8 cellular contexts compared by ENCODE assay signal in genomic region chr13:109786457-109787134, GRCh38. TPM values are rescaled to one million over a fixed set of nuclear protein-coding genes. Genes with fewer than 3 reads are reported as not detected.
DNase-seq lines count a peak whose midpoint lies in the region; ATAC-seq and TF ChIP-seq lines count a peak whose summit lies in the region.

Gene IRS2, minus strand, starts transcription at chr13:109786583. Its CDS starts 530 bp downstream, at chr13:109786053.

- peaks cover 3% of the 10 kb centered on the region for H3K36me3 Mint-ChIP-seq in activated CD8-positive, alpha-beta T cell treated with anti-CD3 and anti-CD28 coated beads for 36 hours (ENCODE audit: low read depth)

- no peaks in the 10 kb centered on the region for H3K9me3 Mint-ChIP-seq in activated CD8-positive, alpha-beta T cell treated with anti-CD3 and anti-CD28 coated beads for 36 hours

- H3K27ac Mint-ChIP-seq in activated CD8-positive, alpha-beta T cell treated with anti-CD3 and anti-CD28 coated beads for 36 hours: peak within 1 kb of the TSS; percentile 52

- peaks cover 9% of the 10 kb centered on the region for H3K4me1 Mint-ChIP-seq in activated CD8-positive, alpha-beta T cell treated with anti-CD3 and anti-CD28 coated beads for 36 hours (ENCODE audit: low read depth)

- DNase-seq in NCI-H748 (lab: John Stamatoyannopoulos, UW; ENCODE audit: unreplicated experiment): peak; percentile 98
- DNase-seq in activated CD8-positive, alpha-beta T cell treated with anti-CD3 and anti-CD28 coated beads for 36 hours: peak; percentile 94
- peak; percentile 95 for DNase-seq in lower lobe of right lung
- DNase-seq in stimulated activated CD4-positive, alpha-beta T cell treated with anti-CD3 and anti-CD28 coated beads, Interleukin-4, amount 100 ng/mL, for 48 hours (ENCODE audit: low read depth in 2 of 2): peak; percentile 81 to 87

- no peak for TF ChIP-seq CTCF in C4-2B (conservative IDR thresholded peaks at IDR 0.05)
- TF ChIP-seq CTCF in activated CD8-positive, alpha-beta T cell treated with anti-CD3 and anti-CD28 coated beads for 36 hours (IDR thresholded peaks at IDR 0.05): no peak
- TF ChIP-seq CTCF in lower lobe of right lung (IDR thresholded peaks at IDR 0.05): no peak

- peak within 1 kb of the TSS; percentile 45 to 63 for H3K9ac ChIP-seq in duodenal mucosa (ENCODE audit: low read depth in 1 of 2, low read length in 2 of 2)

- intact Hi-C loops in activated CD8-positive, alpha-beta T cell treated with anti-CD3 and anti-CD28 coated beads for 36 hours (cut with micrococcal nuclease): no loop called here
- intact Hi-C loops in lower lobe of right lung (cut with DNase I): no loop called here

- H3K4me1 ChIP-seq in duodenal mucosa (ENCODE audit: control insufficient read depth in 1 of 2, insufficient read depth in 2 of 2, low read length in 2 of 2) (peaks cover 0 to 10% of the 10 kb centered on the region in 2 donors), lower lobe of right lung (peaks cover 42% of the 10 kb centered on the region)

- H3K27me3 ChIP-seq in duodenal mucosa (ENCODE audit: control insufficient read depth in 1 of 2, insufficient read depth in 2 of 2, low read length in 2 of 2) (peaks cover 4% of the 10 kb centered on the region in 2 donors), lower lobe of right lung (ENCODE audit: low read depth) (no peaks in the 10 kb centered on the region)

- H3K4me3 ChIP-seq in duodenal mucosa (ENCODE audit: low read depth in 1 of 2, low read length in 2 of 2): peak within 1 kb of the TSS; percentile 72 to 73
- peak within 1 kb of the TSS; percentile 68 for H3K4me3 ChIP-seq in lower lobe of right lung

- H3K9me3 ChIP-seq in duodenal mucosa (ENCODE audit: control insufficient read depth in 1 of 2, low read length in 2 of 2) (no peaks in the 10 kb centered on the region), lower lobe of right lung (no peaks in the 10 kb centered on the region)

- ATAC-seq in GM19397 (IDR thresholded peaks at IDR 0.05; ENCODE audit: unreplicated experiment) (peak; percentile 93), HG03521 (IDR thresholded peaks at IDR 0.05; ENCODE audit: unreplicated experiment) (peak; percentile 94), lower lobe of right lung (peak; percentile 82 to 88)
- ATAC-seq in activated CD8-positive, alpha-beta T cell treated with anti-CD3 and anti-CD28 coated beads for 36 hours: peak; percentile 90

- H3K4me3 Mint-ChIP-seq in activated CD8-positive, alpha-beta T cell treated with anti-CD3 and anti-CD28 coated beads for 36 hours: peak within 1 kb of the TSS; percentile 72

- POLR2A ChIA-PET in activated CD8-positive, alpha-beta T cell treated with anti-CD3 and anti-CD28 coated beads for 36 hours (lab: Charles Lee): interaction anchor here (0.8 to 1.5 kb wide), 2 partner anchors 12 to 16 kb away, joined by 4 to 7 read pairs; no protein-coding TSS in a partner anchor

- CTCF ChIA-PET in activated CD8-positive, alpha-beta T cell treated with anti-CD3 and anti-CD28 coated beads for 36 hours (lab: Charles Lee): no interaction called here

- H3K36me3 ChIP-seq in duodenal mucosa (ENCODE audit: control insufficient read depth in 1 of 2, insufficient read depth in 2 of 2, low read length in 2 of 2) (peaks cover 0 to 4% of the 10 kb centered on the region in 2 donors), lower lobe of right lung (peaks cover 28% of the 10 kb centered on the region)

- H3K27ac ChIP-seq in C4-2B: peak within 1 kb of the TSS; percentile 70
- H3K27ac ChIP-seq in duodenal mucosa (ENCODE audit: low read depth, low read length): peak within 1 kb of the TSS; percentile 50
- H3K27ac ChIP-seq in lower lobe of right lung: peak within 1 kb of the TSS; percentile 83

- H3K27me3 Mint-ChIP-seq in activated CD8-positive, alpha-beta T cell treated with anti-CD3 and anti-CD28 coated beads for 36 hours: peaks cover 13% of the 10 kb centered on the region

RNA-seq across cellular contexts. Expression of gene IRS2, which starts in this region (rescaled TPM):
- total RNA-seq in activated CD8-positive, alpha-beta T cell treated with anti-CD3 and anti-CD28 coated beads for 36 hours: 1 to 10 TPM; 2.8 TPM
- 34.0 TPM for total RNA-seq in lower lobe of right lung

Comparison
In these comparisons a context has a peak if more than half of its experiments do, and no peak if none do; other contexts are left out.
1. Peak in every context shown above with its lines: DNase-seq, ATAC-seq, H3K4me3 ChIP-seq and H3K27ac ChIP-seq.